In genomic region chr5:124301850-124302249, GRCh38 we compare ENCODE assay signal across 21 cellular contexts.
DNase-seq lines count a peak whose midpoint lies in the region; ATAC-seq and TF ChIP-seq lines count a peak whose summit lies in the region.
"Had no signal": no experiment of that assay in that cellular context is flagged by ENCODE, and none has a peak within 500 bp of the region (broad histone marks: within the 10 kb centered on the region; RNA-seq: fewer than 3 reads in every experiment).

No MANE protein-coding gene starts in this region.

- H3K79me1 ChIP-seq in neuronal stem cell (ENCODE audit: low read depth, low read length) = no peaks in the 10 kb centered on the region

- H3K36me3 ChIP-seq in neuronal stem cell (replicated peaks in 1 of 2; ENCODE audit: control insufficient read depth in 2 of 2, insufficient read depth in 2 of 2, low read length in 2 of 2) = no peaks in the 10 kb centered on the region
- H3K36me3 ChIP-seq: left lung had no signal

- ATAC-seq in GM21526 (IDR thresholded peaks at IDR 0.05; ENCODE audit: low FRiP score, unreplicated experiment) (no peak), GM18502 (IDR thresholded peaks at IDR 0.05; ENCODE audit: poor library complexity, unreplicated experiment) (no peak), Right ventricle myocardium superior (ENCODE audit: poor library complexity) (no peak)
- ATAC-seq: activated CD8-positive, alpha-beta T cell treated with anti-CD3 and anti-CD28 coated beads, Interleukin-2, amount 10 ng/mL, durations not matched to agents 7 days and 5 days; esophagus mucosa; left lung; naive thymus-derived CD4-positive, alpha-beta T cell; right cardiac atrium had no signal

- no CpG with 5 or more reads among the region's 2 CpGs for WGBS in neuronal stem cell (ENCODE audit: extremely low coverage in 2 of 2, insufficient read length in 2 of 2, insufficient replicate concordance in 1 of 2), 2 donors

- H3K14ac ChIP-seq in neuronal stem cell (ENCODE audit: low read length) = no peak overlapping the region

- DNase-seq in AG08395 (ENCODE audit: low spot score) = peak; percentile 40
- DNase-seq in NCI-H226 = peak; percentile 87
- DNase-seq in fibroblast of mammary gland (ENCODE audit: low read depth) = peak; percentile 81
- DNase-seq in neuronal stem cell (ENCODE audit: low spot score) = no peak
- no peak for DNase-seq in Right ventricle myocardium superior
- no peak for DNase-seq in posterior vena cava (ENCODE audit: low spot score)
- DNase-seq: activated CD8-positive, alpha-beta T cell treated with anti-CD3 and anti-CD28 coated beads, Interleukin-2, amount 10 ng/mL, durations not matched to agents 7 days and 5 days; aorta; CD4-positive, CD25-positive, alpha-beta regulatory T cell; dermis blood vessel endothelial cell; DMS79 treated with DMSO at 0.1 percent for 48 hours; left lung; naive thymus-derived CD4-positive, alpha-beta T cell; NCI-H2029; NCI-H526 treated with DMSO at 0.1 percent for 48 hours; right cardiac atrium; stimulated activated CD4-positive, alpha-beta T cell treated with anti-CD3 and anti-CD28 coated beads, Interleukin-2, amount 100 ng/mL, for 48 hours; testis had no signal

- no peak overlapping the region for H2BK120ac ChIP-seq in neuronal stem cell (ENCODE audit: low read depth, low read length)

- H2AFZ ChIP-seq in neuronal stem cell (ENCODE audit: low read length) = peak overlapping the region; percentile 26

- no peak overlapping the region for H3K4me2 ChIP-seq in neuronal stem cell (ENCODE audit: insufficient read depth, low read length, poor library complexity, severe bottlenecking)

- no peaks in the 10 kb centered on the region for H3K9me3 ChIP-seq in neuronal stem cell (replicated peaks in 1 of 2; ENCODE audit: control insufficient read depth in 2 of 2, insufficient read depth in 1 of 2, low read depth in 1 of 2, low read length in 2 of 2)
- H3K9me3 ChIP-seq: left lung, testis had no signal

- H3K9ac ChIP-seq in neuronal stem cell (ENCODE audit: low read depth, low read length, poor library complexity) = no peak overlapping the region

- no peak overlapping the region for H3K4ac ChIP-seq in neuronal stem cell (ENCODE audit: low read length)

- no peaks in the 10 kb centered on the region for H3K4me1 ChIP-seq in neuronal stem cell (ENCODE audit: control insufficient read depth in 2 of 2, insufficient read depth in 1 of 2, low read depth in 1 of 2, low read length in 2 of 2)
- H3K4me1 ChIP-seq: left lung, testis had no signal

- no peak overlapping the region for H4K91ac ChIP-seq in neuronal stem cell (ENCODE audit: low read depth, low read length, poor library complexity)

- intact Hi-C loops in Right ventricle myocardium superior (cut with DNase I) (no loop called here), posterior vena cava (cut with DNase I) (no loop called here)

- no peak overlapping the region for H3K18ac ChIP-seq in neuronal stem cell (ENCODE audit: low read length)

- no peak overlapping the region for H3K23ac ChIP-seq in neuronal stem cell (ENCODE audit: low read depth, low read length, poor library complexity)

- no peak overlapping the region for H4K8ac ChIP-seq in neuronal stem cell (ENCODE audit: low read depth, low read length)

- H2AK5ac ChIP-seq in neuronal stem cell (ENCODE audit: low read depth, low read length) = no peak overlapping the region

- H3K4me3 ChIP-seq in fibroblast of mammary gland (ENCODE audit: control insufficient read depth, low read depth, low read length) = no peak overlapping the region
- no peak overlapping the region for H3K4me3 ChIP-seq in neuronal stem cell (ENCODE audit: low read length in 2 of 2)
- H3K4me3 ChIP-seq: left lung, testis had no signal

- TF ChIP-seq CTCF in fibroblast of mammary gland (conservative IDR thresholded peaks at IDR 0.05; ENCODE audit: control insufficient read depth, insufficient read depth, low read depth, low read length) = no peak

- H3K27ac ChIP-seq in neuronal stem cell (replicated peaks; ENCODE audit: low read length) = no peak overlapping the region
- H3K27ac ChIP-seq: left lung, testis had no signal

- no peak overlapping the region for H2BK5ac ChIP-seq in neuronal stem cell (ENCODE audit: low read length)

- H3K27me3 ChIP-seq in neuronal stem cell (ENCODE audit: control insufficient read depth in 3 of 3, insufficient read depth in 3 of 3, low read depth in 1 of 3, low read length in 3 of 3) = no peaks in the 10 kb centered on the region
- H3K27me3 ChIP-seq: left lung, testis had no signal

- no peak overlapping the region for H2BK12ac ChIP-seq in neuronal stem cell (ENCODE audit: low read length)

- no peak overlapping the region for H2BK15ac ChIP-seq in neuronal stem cell (ENCODE audit: low read length)

Comparison
In these comparisons a context has a peak if more than half of its experiments do, and no peak if none do; other contexts are left out.
1. DNase-seq: peak in AG08395 (single experiment), NCI-H226 (single experiment) and fibroblast of mammary gland (single experiment); none in neuronal stem cell (single experiment), Right ventricle myocardium superior (single experiment) and posterior vena cava (single experiment).